ENCODE assay signal across 1 cellular context in genomic region chr19:14059652-14060155, GRCh38.
A peak's percentile ranks its signal among the peaks of the same experiment; 100 is the strongest.
TF ChIP-seq lines count a peak whose summit lies in the region.

No MANE protein-coding gene starts in this region.

TF ChIP-seq in K562, 482 proteins besides CTCF, POLR2A, EP300 and RAD21 (continued from another document and continues in another):
- TF ChIP-seq E2F6 (IDR thresholded peaks at IDR 0.05; ENCODE audit: borderline replicate concordance in 1 of 2, extremely low read depth in 1 of 2, insufficient read depth in 1 of 2, insufficient read length in 1 of 2, low read depth in 1 of 2, low read length in 1 of 2, poor library complexity in 1 of 2, severe bottlenecking in 1 of 2) (peak in 1 of 2 experiments; percentile 20), CBX1 (IDR thresholded peaks at IDR 0.05; ENCODE audit: low read depth) (no peak), PKNOX1 (IDR thresholded peaks at IDR 0.05) (peak; percentile 33; the same call in 1 of the 2 replicates), REST (CRISPR knock-in tag; IDR thresholded peaks at IDR 0.05; ENCODE audit: low read depth) (no peak), CC2D1A (IDR thresholded peaks at IDR 0.05) (no peak), ZFP30 (CRISPR knock-in tag; IDR thresholded peaks at IDR 0.05; ENCODE audit: borderline replicate concordance) (no peak), FOXM1 (IDR thresholded peaks at IDR 0.05; ENCODE audit: low read depth) (no peak), FOXM1 (CRISPR knock-in tag; IDR thresholded peaks at IDR 0.05; ENCODE audit: low read depth) (no peak), E4F1 (CRISPR knock-in tag; IDR thresholded peaks at IDR 0.05; ENCODE audit: borderline replicate concordance) (no peak), ZNF507 (tag; conservative IDR thresholded peaks at IDR 0.05) (no peak), ZBTB9 (CRISPR knock-in tag; IDR thresholded peaks at IDR 0.05) (no peak), ATF6 (CRISPR knock-in tag; IDR thresholded peaks at IDR 0.05) (no peak), THAP7 (CRISPR knock-in tag; IDR thresholded peaks at IDR 0.05) (no peak), AFF1 (IDR thresholded peaks at IDR 0.05; ENCODE audit: low read depth in 1 of 2, partially characterized antibody in 2 of 2) (no peak), NFIX (CRISPR knock-in tag; IDR thresholded peaks at IDR 0.05; ENCODE audit: low read depth) (no peak), ATF3 (IDR thresholded peaks at IDR 0.05) (no peak), ATF3 (CRISPR knock-in tag; conservative IDR thresholded peaks at IDR 0.05) (no peak), NR0B1 (IDR thresholded peaks at IDR 0.05; ENCODE audit: partially characterized antibody) (no peak), CBFA2T2 (conservative IDR thresholded peaks at IDR 0.05) (peak; percentile 36; the same call in 1 of the 2 replicates), SREBF2 (CRISPR knock-in tag; IDR thresholded peaks at IDR 0.05) (no peak), ZFX (CRISPR knock-in tag; IDR thresholded peaks at IDR 0.05) (no peak), CCNT2 (IDR thresholded peaks at IDR 0.05; ENCODE audit: borderline replicate concordance, extremely low read depth, insufficient read length, low read depth, low read length) (no peak), ZNF778 (CRISPR knock-in tag; IDR thresholded peaks at IDR 0.05) (no peak), STAG1 (CRISPR knock-in tag; IDR thresholded peaks at IDR 0.05; ENCODE audit: borderline replicate concordance) (no peak), ATF7 (IDR thresholded peaks at IDR 0.05) (no peak), ZNF586 (CRISPR knock-in tag; conservative IDR thresholded peaks at IDR 0.05) (no peak), SIN3A (IDR thresholded peaks at IDR 0.05; ENCODE audit: borderline replicate concordance in 2 of 2, control insufficient read depth in 1 of 2, low read depth in 2 of 2, low read length in 2 of 2) (0 out of 4 replicates have a peak, but pooled peaks of 1 of the 2 experiments have one; percentile 28), HEY1 (CRISPR knock-in tag; IDR thresholded peaks at IDR 0.05; ENCODE audit: borderline replicate concordance) (no peak), ADNP (tag; IDR thresholded peaks at IDR 0.05) (no peak), CSDE1 (IDR thresholded peaks at IDR 0.05) (peak in 1 of 2 experiments; percentile 83; a peak in 2 of 4 replicates), MLX (CRISPR knock-in tag; conservative IDR thresholded peaks at IDR 0.05) (no peak), ZBED1 (IDR thresholded peaks at IDR 0.05) (no peak), BMI1 (IDR thresholded peaks at IDR 0.05; ENCODE audit: low read length) (no peak), CREB3 (tag; conservative IDR thresholded peaks at IDR 0.05; ENCODE audit: low read depth) (no peak), ZNF79 (CRISPR knock-in tag; IDR thresholded peaks at IDR 0.05; ENCODE audit: low read depth) (no peak), COPS2 (conservative IDR thresholded peaks at IDR 0.05) (no peak), E2F3 (CRISPR knock-in tag; IDR thresholded peaks at IDR 0.05) (no peak), MYC (IDR thresholded peaks at IDR 0.05; ENCODE audit: low read depth, low read length) (peak; percentile 20; the same call in 1 of the 2 replicates), MYC (CRISPR knock-in tag; IDR thresholded peaks at IDR 0.05; ENCODE audit: borderline replicate concordance, low read depth) (no peak), ZNF175 (CRISPR knock-in tag; IDR thresholded peaks at IDR 0.05; ENCODE audit: low read depth) (no peak), EHMT2 (IDR thresholded peaks at IDR 0.05) (no peak), ZKSCAN8 (CRISPR knock-in tag; IDR thresholded peaks at IDR 0.05) (no peak), BCOR (IDR thresholded peaks at IDR 0.05) (no peak)
